8 cellular contexts compared by ENCODE assay signal in the genomic region with DNA sequence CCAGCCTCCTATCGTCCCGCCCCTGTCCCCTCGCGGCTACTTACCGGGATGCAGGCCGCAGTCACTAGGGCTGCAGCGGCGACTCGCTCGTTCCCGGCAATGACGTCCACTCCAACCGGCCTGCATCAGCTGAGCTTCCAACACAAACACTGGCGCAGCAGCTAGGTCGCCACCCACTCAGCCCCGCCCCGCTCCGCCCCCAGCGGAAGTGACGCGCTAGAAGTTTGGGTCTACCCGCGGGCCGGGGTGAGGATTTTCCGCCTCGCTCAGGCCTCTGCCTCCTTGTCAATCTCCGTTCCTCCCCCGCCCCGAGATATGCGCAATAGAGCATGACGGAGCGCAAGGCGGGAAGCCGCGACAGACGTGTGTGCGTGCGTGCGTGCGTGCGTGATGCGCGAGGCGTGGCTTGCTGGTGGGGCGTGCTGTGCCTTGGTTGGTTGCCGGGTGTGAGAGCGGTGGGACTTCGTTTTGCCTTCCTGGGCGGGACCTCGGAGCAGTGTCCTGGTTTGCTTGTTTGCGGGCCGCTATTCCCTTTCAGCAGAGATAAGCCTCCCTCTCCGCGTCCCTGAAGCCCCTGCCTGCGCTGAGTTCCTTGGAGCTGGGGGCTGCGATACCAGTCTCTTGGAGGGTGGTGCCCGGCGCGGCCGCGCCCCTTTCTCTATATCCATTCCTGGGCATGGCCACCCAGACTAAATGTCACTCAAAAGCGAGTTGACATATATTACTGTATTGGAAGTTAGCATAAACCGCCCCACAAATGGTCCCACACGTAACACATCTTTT. TPM values are rescaled to one million over a fixed set of nuclear protein-coding genes. Genes with fewer than 3 reads are reported as not detected.
DNase-seq lines count a peak whose midpoint lies in the region; ATAC-seq lines count a peak whose summit lies in the region.

A gene with protein sequence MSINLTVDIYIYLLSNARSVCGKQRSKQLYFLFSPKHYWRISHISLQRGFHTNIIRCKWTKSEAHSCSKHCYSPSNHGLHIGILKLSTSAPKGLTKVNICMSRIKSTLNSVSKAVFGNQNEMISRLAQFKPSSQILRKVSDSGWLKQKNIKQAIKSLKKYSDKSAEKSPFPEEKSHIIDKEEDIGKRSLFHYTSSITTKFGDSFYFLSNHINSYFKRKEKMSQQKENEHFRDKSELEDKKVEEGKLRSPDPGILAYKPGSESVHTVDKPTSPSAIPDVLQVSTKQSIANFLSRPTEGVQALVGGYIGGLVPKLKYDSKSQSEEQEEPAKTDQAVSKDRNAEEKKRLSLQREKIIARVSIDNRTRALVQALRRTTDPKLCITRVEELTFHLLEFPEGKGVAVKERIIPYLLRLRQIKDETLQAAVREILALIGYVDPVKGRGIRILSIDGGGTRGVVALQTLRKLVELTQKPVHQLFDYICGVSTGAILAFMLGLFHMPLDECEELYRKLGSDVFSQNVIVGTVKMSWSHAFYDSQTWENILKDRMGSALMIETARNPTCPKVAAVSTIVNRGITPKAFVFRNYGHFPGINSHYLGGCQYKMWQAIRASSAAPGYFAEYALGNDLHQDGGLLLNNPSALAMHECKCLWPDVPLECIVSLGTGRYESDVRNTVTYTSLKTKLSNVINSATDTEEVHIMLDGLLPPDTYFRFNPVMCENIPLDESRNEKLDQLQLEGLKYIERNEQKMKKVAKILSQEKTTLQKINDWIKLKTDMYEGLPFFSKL (minus strand): TSS at position 151 of the 783 bp plus-strand sequence. CDS start 10,644 bp downstream, outside the sequence.

- H3K4me3 Mint-ChIP-seq in immature natural killer cell, result peak within 1 kb of the TSS; percentile 95 to 97 (median 96)

- DNase-seq in AG08396 (ENCODE audit: low spot score) (peak; percentile 96), NCI-H345 treated with DMSO at 0.1 percent for 48 hours (lab: John Stamatoyannopoulos, UW; ENCODE audit: unreplicated experiment) (peak; percentile 93), immature natural killer cell (peak; percentile 100), smooth muscle cell of the brain vasculature (ENCODE audit: low read depth, low spot score) (peak; percentile 98)
- peak; percentile 99 to 100 (median 100) for DNase-seq in activated CD4-positive, CD25-positive, alpha-beta regulatory T cell (lab: John Stamatoyannopoulos, UW)
- DNase-seq in central memory CD4-positive, alpha-beta T cell, result peak; percentile 100

- peak within 1 kb of the TSS; percentile 96 to 99 (median 98) for H3K27ac Mint-ChIP-seq in immature natural killer cell

- H3K36me3 Mint-ChIP-seq in immature natural killer cell, result no peaks in the 10 kb centered on the region

- H3K4me1 Mint-ChIP-seq in immature natural killer cell, result peaks cover 38% of the 10 kb centered on the region in 2 donors

- no peaks in the 10 kb centered on the region for H3K9me3 Mint-ChIP-seq in immature natural killer cell

- peaks cover 3 to 10% (median 7%) of the 10 kb centered on the region in 3 donors for H3K27me3 Mint-ChIP-seq in immature natural killer cell (ENCODE audit: low read depth in 3 of 3)

- ATAC-seq in GM19023 (IDR thresholded peaks at IDR 0.05; ENCODE audit: unreplicated experiment) (peak; percentile 93), HG03280 (IDR thresholded peaks at IDR 0.05; ENCODE audit: unreplicated experiment) (peak; percentile 94)

RNA-seq across cellular contexts. Expression of the gene that starts here (rescaled TPM):
- 10 to 100 TPM; 16.8 to 35.4 (median 31.7) TPM for polyA plus RNA-seq in immature natural killer cell

Comparison
In these comparisons a context has a peak if more than half of its experiments do, and no peak if none do; other contexts are left out.
1. Peak in every context shown above with its lines: DNase-seq and ATAC-seq.